8 cellular contexts compared by ENCODE assay signal in the genomic region with DNA sequence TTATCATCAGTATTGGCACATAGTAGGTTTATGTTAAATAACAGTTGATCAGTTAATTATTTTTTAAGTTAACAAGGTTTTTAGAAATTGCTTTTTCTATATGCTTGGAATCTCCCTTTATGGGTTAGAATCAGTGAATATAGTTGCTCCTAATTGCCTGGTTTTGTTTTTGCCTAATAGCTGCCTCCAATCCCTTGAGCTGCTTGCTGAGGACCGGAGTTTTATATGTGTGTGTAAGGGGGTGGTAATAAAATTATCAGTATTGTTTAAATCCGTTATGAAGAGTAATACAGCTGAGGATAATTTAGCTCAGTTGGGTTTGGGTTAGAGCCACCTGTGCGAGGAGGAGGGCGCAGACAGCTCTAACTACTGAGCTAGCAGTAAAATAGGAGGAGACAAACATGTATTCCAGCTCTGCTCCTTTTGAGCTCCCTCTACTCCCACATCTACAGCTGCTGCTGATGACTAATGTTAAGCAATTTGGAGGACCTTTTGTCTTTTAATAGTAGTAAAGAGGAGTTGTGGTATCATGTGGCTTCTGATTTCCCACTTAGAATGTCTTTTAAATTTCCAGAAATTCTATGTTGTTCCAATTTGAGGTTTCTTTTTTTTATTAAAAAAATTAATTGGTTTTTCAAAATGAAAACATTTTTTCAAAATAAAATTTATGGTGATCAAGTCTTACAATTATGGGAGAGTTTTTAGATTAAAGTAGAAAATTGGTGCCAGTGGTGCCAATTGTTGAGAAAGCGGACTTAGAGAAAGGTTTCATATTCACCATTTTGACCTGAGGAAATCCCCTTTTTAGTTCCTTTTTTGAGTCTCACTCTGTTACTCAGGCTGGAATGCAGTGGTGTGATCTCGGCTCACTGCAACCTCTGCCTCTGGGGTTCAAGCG.
DNase-seq lines count a peak whose midpoint lies in the region; ATAC-seq and TF ChIP-seq lines count a peak whose summit lies in the region.

No MANE protein-coding gene starts in this region.

- no peaks in the 10 kb centered on the region for H3K36me3 ChIP-seq in GM23338 (ENCODE audit: insufficient read depth)
- H3K36me3 ChIP-seq in OCI-LY1 (ENCODE audit: insufficient read depth, low read length) = peaks cover 19% of the 10 kb centered on the region

- no peak overlapping the region; the same call in 1 of the 2 replicates for H3K9ac ChIP-seq in OCI-LY1 (ENCODE audit: low read length)

- H3K4me3 ChIP-seq in GM23338 = no peak overlapping the region
- no peak overlapping the region for H3K4me3 ChIP-seq in OCI-LY1 (ENCODE audit: low read depth, low read length, poor library complexity, severe bottlenecking)

- ATAC-seq in GM23338 = peak; percentile 76
- no peak for ATAC-seq in activated T-helper 17 cell treated with anti-CD3 and anti-CD28 coated beads, Interleukin-2, amount 50 U/mL, for 72 hours (replicated peaks)
- ATAC-seq in effector memory CD8-positive, alpha-beta T cell (replicated peaks) = no peak

- H3K4me3 Mint-ChIP-seq in CD14-positive monocyte = no peak overlapping the region
- no peak overlapping the region for H3K4me3 Mint-ChIP-seq in GM23338
- H3K4me3 Mint-ChIP-seq in activated T-helper 17 cell treated with anti-CD3 and anti-CD28 coated beads, Interleukin-2, amount 50 U/mL, for 72 hours = no peak overlapping the region
- no peak overlapping the region for H3K4me3 Mint-ChIP-seq in effector memory CD8-positive, alpha-beta T cell

- H3K27me3 Mint-ChIP-seq in CD14-positive monocyte (ENCODE audit: low read depth in 3 of 3) (no peaks in the 10 kb centered on the region), GM23338 (ENCODE audit: insufficient read depth, low read depth, poor library complexity) (peaks cover 3% of the 10 kb centered on the region)
- H3K27me3 Mint-ChIP-seq in activated T-helper 17 cell treated with anti-CD3 and anti-CD28 coated beads, Interleukin-2, amount 50 U/mL, for 72 hours = no peaks in the 10 kb centered on the region
- H3K27me3 Mint-ChIP-seq in effector memory CD8-positive, alpha-beta T cell = no peaks in the 10 kb centered on the region

- H3K27me3 ChIP-seq in GM23338 (ENCODE audit: insufficient read depth) = no peaks in the 10 kb centered on the region
- no peaks in the 10 kb centered on the region for H3K27me3 ChIP-seq in OCI-LY1 (ENCODE audit: insufficient read depth, low read length)

- H3K4me2 ChIP-seq in GM23338 = no peak overlapping the region
- peak overlapping the region; percentile 31 for H3K4me2 ChIP-seq in OCI-LY1 (ENCODE audit: low read length)

- H3K36me3 Mint-ChIP-seq in CD14-positive monocyte = peaks cover 2 to 5% of the 10 kb centered on the region in 2 donors
- H3K36me3 Mint-ChIP-seq in GM23338 (ENCODE audit: low read depth) = peaks cover 24% of the 10 kb centered on the region; the same call in 2 of the 3 replicates
- H3K36me3 Mint-ChIP-seq in activated T-helper 17 cell treated with anti-CD3 and anti-CD28 coated beads, Interleukin-2, amount 50 U/mL, for 72 hours (ENCODE audit: low read depth) = no peaks in the 10 kb centered on the region
- no peaks in the 10 kb centered on the region for H3K36me3 Mint-ChIP-seq in effector memory CD8-positive, alpha-beta T cell (ENCODE audit: insufficient read depth)

- 0 out of 2 replicates have a peak, but pooled peaks cover 5% of the 10 kb centered on the region for H3K79me2 ChIP-seq in GM23338 (replicated peaks; ENCODE audit: insufficient read depth)
- H3K79me2 ChIP-seq in OCI-LY1 (ENCODE audit: insufficient read depth, low read length) = 0 out of 2 replicates have a peak, but pooled peaks cover 10% of the 10 kb centered on the region

- H4K20me1 ChIP-seq in GM23338 (replicated peaks; ENCODE audit: insufficient read depth) (no peaks in the 10 kb centered on the region; the same call in 1 of the 2 replicates), OCI-LY1 (ENCODE audit: insufficient read depth, low read length) (no peaks in the 10 kb centered on the region)

- H3K27ac ChIP-seq in GM23338 (ENCODE audit: low read depth) = no peak overlapping the region
- H3K27ac ChIP-seq in OCI-LY1 (ENCODE audit: low read depth, low read length, poor library complexity, severe bottlenecking) = peak overlapping the region; percentile 43

- H3K27ac Mint-ChIP-seq in CD14-positive monocyte = peak overlapping the region; percentile 74 to 89 (median 81)
- H3K27ac Mint-ChIP-seq in GM23338 = no peak overlapping the region
- H3K27ac Mint-ChIP-seq in activated T-helper 17 cell treated with anti-CD3 and anti-CD28 coated beads, Interleukin-2, amount 50 U/mL, for 72 hours = no peak overlapping the region
- no peak overlapping the region for H3K27ac Mint-ChIP-seq in effector memory CD8-positive, alpha-beta T cell

- H3K9me3 Mint-ChIP-seq in CD14-positive monocyte = peaks cover 0 to 2% (median 0%) of the 10 kb centered on the region in 7 donors
- H3K9me3 Mint-ChIP-seq in GM23338 = peaks cover 3% of the 10 kb centered on the region; the same call in 1 of the 3 replicates
- H3K9me3 Mint-ChIP-seq in activated T-helper 17 cell treated with anti-CD3 and anti-CD28 coated beads, Interleukin-2, amount 50 U/mL, for 72 hours = no peaks in the 10 kb centered on the region
- H3K9me3 Mint-ChIP-seq in effector memory CD8-positive, alpha-beta T cell = no peaks in the 10 kb centered on the region

- intact Hi-C loops in CD14-positive monocyte (cut with micrococcal nuclease) = no loop called here

- peaks cover 4% of the 10 kb centered on the region; the same call in 1 of the 2 replicates for H3K9me3 ChIP-seq in OCI-LY1 (ENCODE audit: low read length)

- DNase-seq in CD14-positive monocyte (ENCODE audit: low spot score) = no peak
- DNase-seq in GM23338 (ENCODE audit: low spot score) = no peak
- DNase-seq in germinal center (ENCODE audit: low spot score) = peak; percentile 13
- no peak for DNase-seq in T1000 (lab: John Stamatoyannopoulos, UW)
- DNase-seq in activated naive CD4-positive, alpha-beta T cell treated with Interleukin-2 at 50 U/mL for 16 hours = no peak
- no peak for DNase-seq in effector memory CD8-positive, alpha-beta T cell

- peaks cover 7% of the 10 kb centered on the region; the same call in 1 of the 2 replicates for H3K4me1 ChIP-seq in GM23338 (ENCODE audit: insufficient read depth)
- H3K4me1 ChIP-seq in OCI-LY1 (ENCODE audit: insufficient read depth, low read length, severe bottlenecking) = peaks cover 22% of the 10 kb centered on the region

- H3F3A ChIP-seq in GM23338 (replicated peaks; ENCODE audit: low read depth) (no peaks in the 10 kb centered on the region), OCI-LY1 (ENCODE audit: insufficient read depth, low read length) (0 out of 2 replicates have a peak, but pooled peaks cover 4% of the 10 kb centered on the region)

- H3K9me2 ChIP-seq in GM23338 (ENCODE audit: insufficient read depth) (no peaks in the 10 kb centered on the region), OCI-LY1 (ENCODE audit: low read depth, low read length) (no peaks in the 10 kb centered on the region)

- H3K4me1 Mint-ChIP-seq in CD14-positive monocyte = peaks cover 18% of the 10 kb centered on the region
- peaks cover 9% of the 10 kb centered on the region; the same call in 2 of the 3 replicates for H3K4me1 Mint-ChIP-seq in GM23338
- no peaks in the 10 kb centered on the region for H3K4me1 Mint-ChIP-seq in activated T-helper 17 cell treated with anti-CD3 and anti-CD28 coated beads, Interleukin-2, amount 50 U/mL, for 72 hours
- H3K4me1 Mint-ChIP-seq in effector memory CD8-positive, alpha-beta T cell (ENCODE audit: low read depth in 2 of 2) = no peaks in the 10 kb centered on the region

- TF ChIP-seq CTCF in CD14-positive monocyte (IDR thresholded peaks at IDR 0.05) = no peak
- no peak for TF ChIP-seq CTCF in GM23338 (conservative IDR thresholded peaks at IDR 0.05; ENCODE audit: low read depth in 2 of 2)
- TF ChIP-seq CTCF in OCI-LY1 (IDR thresholded peaks at IDR 0.05; ENCODE audit: low read length) = no peak

- H2AFZ ChIP-seq in GM23338 (no peak overlapping the region), OCI-LY1 (ENCODE audit: low read length) (no peak overlapping the region)

TF ChIP-seq in GM23338, 12 proteins besides CTCF, POLR2A, EP300 and RAD21 (continues in another document):
- TF ChIP-seq NANOG (IDR thresholded peaks at IDR 0.05; ENCODE audit: borderline replicate concordance) (no peak), JUNB (IDR thresholded peaks at IDR 0.05; ENCODE audit: unreplicated experiment) (no peak), EZH2 (IDR thresholded peaks at IDR 0.05; ENCODE audit: low read depth, unreplicated experiment) (no peak)
- TF ChIP-seq, protein P1, sequence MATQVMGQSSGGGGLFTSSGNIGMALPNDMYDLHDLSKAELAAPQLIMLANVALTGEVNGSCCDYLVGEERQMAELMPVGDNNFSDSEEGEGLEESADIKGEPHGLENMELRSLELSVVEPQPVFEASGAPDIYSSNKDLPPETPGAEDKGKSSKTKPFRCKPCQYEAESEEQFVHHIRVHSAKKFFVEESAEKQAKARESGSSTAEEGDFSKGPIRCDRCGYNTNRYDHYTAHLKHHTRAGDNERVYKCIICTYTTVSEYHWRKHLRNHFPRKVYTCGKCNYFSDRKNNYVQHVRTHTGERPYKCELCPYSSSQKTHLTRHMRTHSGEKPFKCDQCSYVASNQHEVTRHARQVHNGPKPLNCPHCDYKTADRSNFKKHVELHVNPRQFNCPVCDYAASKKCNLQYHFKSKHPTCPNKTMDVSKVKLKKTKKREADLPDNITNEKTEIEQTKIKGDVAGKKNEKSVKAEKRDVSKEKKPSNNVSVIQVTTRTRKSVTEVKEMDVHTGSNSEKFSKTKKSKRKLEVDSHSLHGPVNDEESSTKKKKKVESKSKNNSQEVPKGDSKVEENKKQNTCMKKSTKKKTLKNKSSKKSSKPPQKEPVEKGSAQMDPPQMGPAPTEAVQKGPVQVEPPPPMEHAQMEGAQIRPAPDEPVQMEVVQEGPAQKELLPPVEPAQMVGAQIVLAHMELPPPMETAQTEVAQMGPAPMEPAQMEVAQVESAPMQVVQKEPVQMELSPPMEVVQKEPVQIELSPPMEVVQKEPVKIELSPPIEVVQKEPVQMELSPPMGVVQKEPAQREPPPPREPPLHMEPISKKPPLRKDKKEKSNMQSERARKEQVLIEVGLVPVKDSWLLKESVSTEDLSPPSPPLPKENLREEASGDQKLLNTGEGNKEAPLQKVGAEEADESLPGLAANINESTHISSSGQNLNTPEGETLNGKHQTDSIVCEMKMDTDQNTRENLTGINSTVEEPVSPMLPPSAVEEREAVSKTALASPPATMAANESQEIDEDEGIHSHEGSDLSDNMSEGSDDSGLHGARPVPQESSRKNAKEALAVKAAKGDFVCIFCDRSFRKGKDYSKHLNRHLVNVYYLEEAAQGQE (IDR thresholded peaks at IDR 0.05; ENCODE audit: unreplicated experiment) = no peak
- TF ChIP-seq, protein P2, sequence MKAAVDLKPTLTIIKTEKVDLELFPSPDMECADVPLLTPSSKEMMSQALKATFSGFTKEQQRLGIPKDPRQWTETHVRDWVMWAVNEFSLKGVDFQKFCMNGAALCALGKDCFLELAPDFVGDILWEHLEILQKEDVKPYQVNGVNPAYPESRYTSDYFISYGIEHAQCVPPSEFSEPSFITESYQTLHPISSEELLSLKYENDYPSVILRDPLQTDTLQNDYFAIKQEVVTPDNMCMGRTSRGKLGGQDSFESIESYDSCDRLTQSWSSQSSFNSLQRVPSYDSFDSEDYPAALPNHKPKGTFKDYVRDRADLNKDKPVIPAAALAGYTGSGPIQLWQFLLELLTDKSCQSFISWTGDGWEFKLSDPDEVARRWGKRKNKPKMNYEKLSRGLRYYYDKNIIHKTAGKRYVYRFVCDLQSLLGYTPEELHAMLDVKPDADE (IDR thresholded peaks at IDR 0.05) = no peak

Comparison
In these comparisons a context has a peak if more than half of its experiments do, and no peak if none do; other contexts are left out.
1. H3K27ac Mint-ChIP-seq: peak in CD14-positive monocyte (7 of 7); none in GM23338 (single experiment), activated T-helper 17 cell treated with anti-CD3 and anti-CD28 coated beads, Interleukin-2, amount 50 U/mL, for 72 hours (single experiment) and effector memory CD8-positive, alpha-beta T cell (0 of 2).